ENCODE assay signal across 1 cellular context in genomic region chr6:43274127-43274915, GRCh38.
TF ChIP-seq lines count a peak whose summit lies in the region.

No MANE protein-coding gene starts in this region.

TF ChIP-seq in liver, 16 proteins besides CTCF, POLR2A, EP300 and RAD21 (continued from another document):
- TF ChIP-seq ZBTB33 (IDR thresholded peaks at IDR 0.05), result no peak
- TF ChIP-seq GABPA (IDR thresholded peaks at IDR 0.05 in 1 of 2, conservative IDR thresholded peaks at IDR 0.05 in 1 of 2), result no peak
- TF ChIP-seq NR2F2 (IDR thresholded peaks at IDR 0.05), result no peak
- no peak for TF ChIP-seq FOXA1 (IDR thresholded peaks at IDR 0.05)
- no peak for TF ChIP-seq JUND (IDR thresholded peaks at IDR 0.05)
- TF ChIP-seq HNF4A (conservative IDR thresholded peaks at IDR 0.05), result no peak
- TF ChIP-seq TAF1 (conservative IDR thresholded peaks at IDR 0.05), result no peak
- no peak for TF ChIP-seq HNF4G (IDR thresholded peaks at IDR 0.05)
- no peak for TF ChIP-seq SP1 (IDR thresholded peaks at IDR 0.05)
- TF ChIP-seq ATF3 (IDR thresholded peaks at IDR 0.05), result no peak
- no peak for TF ChIP-seq YY1 (IDR thresholded peaks at IDR 0.05)
- no peak for TF ChIP-seq RXRA (IDR thresholded peaks at IDR 0.05)
- no peak for TF ChIP-seq REST (IDR thresholded peaks at IDR 0.05)
- no peak for TF ChIP-seq EGR1 (IDR thresholded peaks at IDR 0.05; ENCODE audit: low read depth in 2 of 2)
